In genomic region chr1:189859385-189859977, GRCh38 we compare ENCODE assay signal across 8 cellular contexts.
DNase-seq lines count a peak whose midpoint lies in the region; ATAC-seq and TF ChIP-seq lines count a peak whose summit lies in the region.

No MANE protein-coding gene starts in this region.

- no peaks in the 10 kb centered on the region for H3K9me3 Mint-ChIP-seq in activated naive CD8-positive, alpha-beta T cell treated with anti-CD3 and anti-CD28 coated beads, Interleukin-2, amount 10 ng/mL, durations not matched to agents 7 days and 5 days
- H3K9me3 Mint-ChIP-seq in osteocyte (ENCODE audit: unreplicated experiment): peaks cover 24% of the 10 kb centered on the region

- no peaks in the 10 kb centered on the region for H3K4me1 Mint-ChIP-seq in activated naive CD8-positive, alpha-beta T cell treated with anti-CD3 and anti-CD28 coated beads, Interleukin-2, amount 10 ng/mL, durations not matched to agents 7 days and 5 days
- no peaks in the 10 kb centered on the region for H3K4me1 Mint-ChIP-seq in osteocyte (ENCODE audit: unreplicated experiment)

- intact Hi-C loops in sciatic nerve (cut with DNase I): no loop called here

- H3K36me3 Mint-ChIP-seq in activated naive CD8-positive, alpha-beta T cell treated with anti-CD3 and anti-CD28 coated beads, Interleukin-2, amount 10 ng/mL, durations not matched to agents 7 days and 5 days: no peaks in the 10 kb centered on the region
- H3K36me3 Mint-ChIP-seq in osteocyte (ENCODE audit: unreplicated experiment): peaks cover 5% of the 10 kb centered on the region

- no peaks in the 10 kb centered on the region for H3K27me3 Mint-ChIP-seq in activated naive CD8-positive, alpha-beta T cell treated with anti-CD3 and anti-CD28 coated beads, Interleukin-2, amount 10 ng/mL, durations not matched to agents 7 days and 5 days
- H3K27me3 Mint-ChIP-seq in osteocyte (ENCODE audit: unreplicated experiment): no peaks in the 10 kb centered on the region

- DNase-seq in AG04449 (ENCODE audit: low read depth, low spot score) (no peak), osteocyte (ENCODE audit: extremely low spot score, unreplicated experiment) (no peak), sciatic nerve (ENCODE audit: low spot score) (no peak), NCI-H2081 treated with DMSO at 0.1 percent for 48 hours (lab: John Stamatoyannopoulos, UW) (no peak)
- DNase-seq in activated naive CD8-positive, alpha-beta T cell treated with anti-CD3 and anti-CD28 coated beads, Interleukin-2, amount 10 ng/mL, durations not matched to agents 7 days and 5 days: peak; percentile 25

- ATAC-seq in GM18505 (IDR thresholded peaks at IDR 0.05; ENCODE audit: unreplicated experiment) (peak; percentile 71), HG03442 (IDR thresholded peaks at IDR 0.05; ENCODE audit: unreplicated experiment) (peak; percentile 72), sciatic nerve (no peak), HG03045 (IDR thresholded peaks at IDR 0.05; ENCODE audit: unreplicated experiment) (no peak)
- no peak for ATAC-seq in activated naive CD8-positive, alpha-beta T cell treated with anti-CD3 and anti-CD28 coated beads, Interleukin-2, amount 10 ng/mL, durations not matched to agents 7 days and 5 days (ENCODE audit: low read depth)

- no peak overlapping the region for H3K4me3 Mint-ChIP-seq in activated naive CD8-positive, alpha-beta T cell treated with anti-CD3 and anti-CD28 coated beads, Interleukin-2, amount 10 ng/mL, durations not matched to agents 7 days and 5 days
- H3K4me3 Mint-ChIP-seq in osteocyte (ENCODE audit: unreplicated experiment): no peak overlapping the region

- H3K27ac Mint-ChIP-seq in activated naive CD8-positive, alpha-beta T cell treated with anti-CD3 and anti-CD28 coated beads, Interleukin-2, amount 10 ng/mL, durations not matched to agents 7 days and 5 days: no peak overlapping the region
- no peak overlapping the region for H3K27ac Mint-ChIP-seq in osteocyte (ENCODE audit: unreplicated experiment)

- CTCF ChIA-PET in AG04449 (lab: Yijun Ruan, JAX): no interaction called here

- no peak overlapping the region for H3K4me3 ChIP-seq in AG04449 (ENCODE audit: low read depth, low read length)

- no peak for TF ChIP-seq POLR2A in GM18505 (IDR thresholded peaks at IDR 0.05; ENCODE audit: borderline replicate concordance, extremely low read depth, insufficient read depth, insufficient read length)

- POLR2A ChIA-PET in AG04449 (lab: Yijun Ruan, JAX): no interaction called here
- POLR2A ChIA-PET in activated naive CD8-positive, alpha-beta T cell treated with anti-CD3 and anti-CD28 coated beads, Interleukin-2, amount 10 ng/mL, durations not matched to agents 7 days and 5 days (lab: Charles Lee): no interaction called here

- TF ChIP-seq CTCF in AG04449 (IDR thresholded peaks at IDR 0.05; ENCODE audit: insufficient read depth, low read length, missing control alignments) (peak; percentile 31), osteocyte (IDR thresholded peaks at IDR 0.05) (peak; percentile 51)

Comparison
In these comparisons a context has a peak if more than half of its experiments do, and no peak if none do; other contexts are left out.
1. ATAC-seq: peak in GM18505 (single experiment) and HG03442 (single experiment); none in activated naive CD8-positive, alpha-beta T cell treated with anti-CD3 and anti-CD28 coated beads, Interleukin-2, amount 10 ng/mL, durations not matched to agents 7 days and 5 days (single experiment), sciatic nerve (single experiment) and HG03045 (single experiment).